21 cellular contexts compared by ENCODE assay signal in the genomic region with DNA sequence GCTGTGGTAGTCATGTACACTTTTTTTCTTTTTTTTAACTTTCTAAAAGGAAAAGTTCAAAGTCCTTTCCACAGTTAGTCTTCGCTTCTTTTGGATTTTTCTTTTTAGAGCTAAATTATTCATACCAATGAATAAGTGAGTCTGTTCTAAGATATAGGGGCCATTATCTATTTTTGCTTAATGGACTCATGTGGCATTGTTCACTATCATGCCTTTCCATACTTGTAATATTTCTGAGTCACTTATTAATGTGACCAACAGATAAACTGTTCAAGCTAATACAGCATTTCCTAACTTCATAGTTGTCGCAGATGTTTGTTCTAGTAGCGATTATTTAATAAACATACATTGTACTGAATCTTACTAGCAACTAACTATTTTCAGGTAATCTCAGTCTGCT. TPM values are rescaled to one million over a fixed set of nuclear protein-coding genes. Genes with fewer than 3 reads are reported as not detected.
DNase-seq lines count a peak whose midpoint lies in the region; ATAC-seq and TF ChIP-seq lines count a peak whose summit lies in the region.
"Had no signal": no experiment of that assay in that cellular context is flagged by ENCODE, and none has a peak within 500 bp of the region (broad histone marks: within the 10 kb centered on the region; RNA-seq: fewer than 3 reads in every experiment).

No MANE protein-coding gene starts in this region.

- H3K27me3 ChIP-seq in Karpas-422 (ENCODE audit: low read length) (no peaks in the 10 kb centered on the region), WERI-Rb-1 (ENCODE audit: insufficient read depth, low read depth, severe bottlenecking) (no peaks in the 10 kb centered on the region)
- H3K27me3 ChIP-seq: MG63 had no signal

- no peaks in the 10 kb centered on the region for H4K20me1 ChIP-seq in Karpas-422 (ENCODE audit: insufficient read depth, low read depth, low read length)

- H3K27ac ChIP-seq in Karpas-422 (ENCODE audit: low read length) (no peak overlapping the region), WERI-Rb-1 (peak overlapping the region; percentile 76)

- H3K9ac ChIP-seq in Karpas-422 (ENCODE audit: low read length): no peak overlapping the region

- DNase-seq in Karpas-422: peak; percentile 7
- DNase-seq in WERI-Rb-1: no peak
- no peak for DNase-seq in glutamatergic neuron
- DNase-seq in stimulated activated CD4-positive, alpha-beta T cell treated with anti-CD3 and anti-CD28 coated beads, Interleukin-15, amount 100 ng/mL, for 24 hours: no peak
- no peak for DNase-seq in cerebellum (ENCODE audit: low spot score)
- DNase-seq: C1 segment of cervical spinal cord; CD8-positive, alpha-beta T cell; DMS153; DND-41; H7; KBM-7; MG63; NCI-H1105 treated with DMSO at 0.1 percent for 48 hours; NCI-H1930; NCI-H2107; NCI-H446; NCI-H524 treated with DMSO at 0.1 percent for 48 hours; NCI-H774 had no signal

- peaks cover 4% of the 10 kb centered on the region for H3K27me3 Mint-ChIP-seq in glutamatergic neuron (ENCODE audit: unreplicated experiment)

- H3K4me1 ChIP-seq in Karpas-422 (ENCODE audit: low read length): peaks cover 3% of the 10 kb centered on the region

- H3K4me1 Mint-ChIP-seq in glutamatergic neuron (ENCODE audit: low read depth, unreplicated experiment): peaks cover 12% of the 10 kb centered on the region

- H3K4me3 ChIP-seq in Karpas-422 (ENCODE audit: low read length): no peak overlapping the region
- H3K4me3 ChIP-seq in WERI-Rb-1 (ENCODE audit: low read depth, low read length): no peak overlapping the region
- H3K4me3 ChIP-seq: MG63 had no signal

- no peak overlapping the region for H3K4me2 ChIP-seq in Karpas-422 (ENCODE audit: low read depth, low read length, poor library complexity, severe bottlenecking)

- H3K27ac Mint-ChIP-seq in glutamatergic neuron (ENCODE audit: unreplicated experiment): peak overlapping the region; percentile 57
- H3K27ac Mint-ChIP-seq: CD8-positive, alpha-beta T cell had no signal

- H3K9me3 Mint-ChIP-seq in glutamatergic neuron (ENCODE audit: unreplicated experiment): peaks cover 5% of the 10 kb centered on the region
- H3K9me3 Mint-ChIP-seq: CD8-positive, alpha-beta T cell had no signal

- H2AFZ ChIP-seq in Karpas-422 (ENCODE audit: low read length): no peak overlapping the region

- ATAC-seq in GM21576 (IDR thresholded peaks at IDR 0.05; ENCODE audit: unreplicated experiment) (no peak), HG03039 (IDR thresholded peaks at IDR 0.05; ENCODE audit: unreplicated experiment) (no peak)
- ATAC-seq: CD8-positive, alpha-beta T cell had no signal

- no peaks in the 10 kb centered on the region for H3K9me2 ChIP-seq in Karpas-422 (replicated peaks; ENCODE audit: insufficient read depth, low read length)

- H3K36me3 ChIP-seq in Karpas-422 (ENCODE audit: insufficient read depth, low read length) (no peaks in the 10 kb centered on the region), WERI-Rb-1 (no peaks in the 10 kb centered on the region)
- H3K36me3 ChIP-seq: MG63 had no signal

- H3K4me3 Mint-ChIP-seq in glutamatergic neuron (ENCODE audit: unreplicated experiment): no peak overlapping the region
- H3K4me3 Mint-ChIP-seq: CD8-positive, alpha-beta T cell had no signal

- TF ChIP-seq CTCF in WERI-Rb-1 (IDR thresholded peaks at IDR 0.05; ENCODE audit: low read depth, low read length) (no peak), glutamatergic neuron (IDR thresholded peaks at IDR 0.05; ENCODE audit: partially characterized antibody, unreplicated experiment) (no peak)

- no peaks in the 10 kb centered on the region for H3K79me2 ChIP-seq in Karpas-422 (ENCODE audit: low read length)

- H3K36me3 Mint-ChIP-seq in glutamatergic neuron (ENCODE audit: unreplicated experiment): no peaks in the 10 kb centered on the region

- no peaks in the 10 kb centered on the region for H3K9me3 ChIP-seq in Karpas-422 (ENCODE audit: low read length)
- H3K9me3 ChIP-seq in WERI-Rb-1 (ENCODE audit: severe bottlenecking): no peaks in the 10 kb centered on the region
- H3K9me3 ChIP-seq: MG63 had no signal

RNA-seq across cellular contexts. Expression of a gene that starts 8.0 kb away (rescaled TPM):
- total RNA-seq in Karpas-422 (2014; rRNA removed; shearing (Covaris generic); ENCODE audit: low replicate concordance): not detected in 2 replicates
- not detected for total RNA-seq in glutamatergic neuron (ENCODE audit: unreplicated experiment)
- not detected for total RNA-seq in cerebellum
- total RNA-seq: A673; CD8-positive, alpha-beta T cell; H7 had no signal

RNA-seq across cellular contexts. Expression of a gene that starts 40.5 kb away (rescaled TPM):
- total RNA-seq in Karpas-422 (2014; rRNA removed; shearing (Covaris generic); ENCODE audit: low replicate concordance): 0.07 and 0.54 TPM in 2 replicates
- 45.0 TPM for total RNA-seq in glutamatergic neuron (ENCODE audit: unreplicated experiment)
- 9.3 TPM for total RNA-seq in cerebellum
